Comparison of ENCODE assay signal across 8 cellular contexts in the genomic region with DNA sequence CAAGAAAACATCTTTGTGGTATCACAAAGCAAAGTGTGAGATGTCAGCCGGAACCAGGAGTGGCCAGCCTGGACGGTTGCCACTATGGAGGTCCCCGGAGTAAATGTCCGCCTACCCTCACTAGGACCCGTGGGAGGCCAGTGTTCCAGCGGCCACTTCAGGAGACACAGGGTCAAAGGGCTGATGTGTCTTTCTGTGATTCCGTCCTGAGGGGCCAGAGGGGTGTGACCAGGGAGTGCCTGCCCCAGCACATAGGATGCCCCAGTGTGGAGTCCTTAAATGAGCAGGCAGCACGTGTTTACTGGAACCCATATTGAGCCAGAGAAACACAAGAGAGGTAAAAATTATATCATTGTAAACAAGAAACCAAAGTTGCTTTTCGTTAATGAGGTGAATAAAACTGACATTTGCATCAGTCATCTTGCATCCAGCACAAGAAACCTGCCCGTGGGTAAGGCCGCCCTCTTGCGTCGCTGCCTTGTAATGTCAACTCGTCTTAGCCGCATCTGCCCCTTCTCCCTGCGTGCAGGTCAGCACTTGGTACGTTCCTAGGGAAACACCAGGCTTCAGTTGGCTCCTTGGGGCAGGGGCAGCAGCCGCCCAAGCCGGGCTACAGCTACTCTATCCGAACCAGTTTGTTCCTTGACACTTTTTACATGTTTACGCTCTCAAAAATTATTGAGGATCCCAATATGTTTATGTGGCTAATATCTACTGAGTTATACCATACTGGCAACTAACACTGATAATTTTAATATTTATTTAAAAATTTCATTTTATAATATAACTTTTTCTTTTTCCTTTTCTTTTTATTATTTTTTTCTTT. TPM values are rescaled to one million over a fixed set of nuclear protein-coding genes. Genes with fewer than 3 reads are reported as not detected.
A peak's percentile ranks its signal among the peaks of the same experiment; 100 is the strongest.
DNase-seq lines count a peak whose midpoint lies in the region; ATAC-seq and TF ChIP-seq lines count a peak whose summit lies in the region.

No MANE protein-coding gene starts in this region.

- ATAC-seq in GM19328 (IDR thresholded peaks at IDR 0.05; ENCODE audit: unreplicated experiment): peak; percentile 85
- peak; percentile 97 for ATAC-seq in HG03439 (IDR thresholded peaks at IDR 0.05; ENCODE audit: unreplicated experiment)
- peak; percentile 97 for ATAC-seq in activated CD4-positive, alpha-beta T cell treated with anti-CD3 and anti-CD28 coated beads for 36 hours

- TF ChIP-seq RAD21 in liver (IDR thresholded peaks at IDR 0.05): peak; percentile 98 to 100

- H3K4me3 ChIP-seq in choroid plexus epithelial cell (ENCODE audit: low read depth, low read length) (no peak overlapping the region), liver (ENCODE audit: low read depth in 1 of 3, low read length in 3 of 3) (no peak overlapping the region)

- H3K27me3 ChIP-seq in liver (ENCODE audit: control insufficient read depth in 4 of 4, insufficient read depth in 4 of 4, low read length in 3 of 4): no peaks in the 10 kb centered on the region

- H3K9me3 Mint-ChIP-seq in activated CD4-positive, alpha-beta T cell treated with anti-CD3 and anti-CD28 coated beads for 36 hours (ENCODE audit: low read depth): peaks cover 5% of the 10 kb centered on the region

- no peaks in the 10 kb centered on the region for H3K36me3 ChIP-seq in liver (ENCODE audit: control insufficient read depth in 4 of 4, insufficient read depth in 3 of 4, low read depth in 1 of 4, low read length in 3 of 4)

- peaks cover 15% of the 10 kb centered on the region for H3K27me3 Mint-ChIP-seq in activated CD4-positive, alpha-beta T cell treated with anti-CD3 and anti-CD28 coated beads for 36 hours

- 20% methylated on average over 21 of the region's 21 CpGs for WGBS in liver

- CTCF ChIA-PET in activated CD4-positive, alpha-beta T cell treated with anti-CD3 and anti-CD28 coated beads for 36 hours (lab: Charles Lee): interaction anchor here (0.7 to 1.4 kb wide), 4 partner anchors 75 to 1579 kb away, joined by 3 read pairs; no protein-coding TSS in a partner anchor

- H3K27ac Mint-ChIP-seq in activated CD4-positive, alpha-beta T cell treated with anti-CD3 and anti-CD28 coated beads for 36 hours: no peak overlapping the region

- peak; percentile 86 for TF ChIP-seq CTCF in choroid plexus epithelial cell (conservative IDR thresholded peaks at IDR 0.05; ENCODE audit: low read depth, low read length)
- TF ChIP-seq CTCF in liver (IDR thresholded peaks at IDR 0.05; ENCODE audit: low read depth, low read length, missing input control): peak; percentile 91

- POLR2A ChIA-PET in activated CD4-positive, alpha-beta T cell treated with anti-CD3 and anti-CD28 coated beads for 36 hours (lab: Charles Lee): interaction anchor here (0.7 kb wide), 1 partner anchor 83 kb away, joined by 4 read pairs; no protein-coding TSS in a partner anchor

- H3K4me1 ChIP-seq in liver (ENCODE audit: control insufficient read depth in 4 of 4, insufficient read depth in 4 of 4, low read length in 3 of 4): peaks cover 0 to 26% (median 17%) of the 10 kb centered on the region in 4 donors

- no peak overlapping the region for H3K27ac ChIP-seq in liver (ENCODE audit: low read depth in 1 of 2, low read length in 2 of 2)

- H3K36me3 Mint-ChIP-seq in activated CD4-positive, alpha-beta T cell treated with anti-CD3 and anti-CD28 coated beads for 36 hours (ENCODE audit: low read depth): no peaks in the 10 kb centered on the region

- intact Hi-C loops in activated CD4-positive, alpha-beta T cell treated with anti-CD3 and anti-CD28 coated beads for 36 hours (cut with DNase I, micrococcal nuclease): loop anchor here (1.0 kb wide), 4 partner anchors 46 to 142 kb away; partner anchors contain the start of gene WDR35 (in 1 of the 2)

- DNase-seq in C1 segment of cervical spinal cord (lab: John Stamatoyannopoulos, UW): peak; percentile 1 to 69 (median 38)
- DNase-seq in NCI-H510A treated with DMSO at 0.1 percent for 48 hours (lab: John Stamatoyannopoulos, UW): peak; percentile 88
- peak; percentile 88 for DNase-seq in activated CD4-positive, alpha-beta T cell treated with anti-CD3 and anti-CD28 coated beads for 36 hours
- peak; percentile 93 for DNase-seq in choroid plexus epithelial cell (ENCODE audit: low read depth)
- DNase-seq in stimulated activated CD4-positive, alpha-beta T cell treated with anti-CD3 and anti-CD28 coated beads, TNF-alpha, amount 100 ng/mL, for 1 hour (ENCODE audit: low read depth in 3 of 3, low spot score in 1 of 3): peak; percentile 34 to 73 (median 37)

- no peaks in the 10 kb centered on the region for H3K4me1 Mint-ChIP-seq in activated CD4-positive, alpha-beta T cell treated with anti-CD3 and anti-CD28 coated beads for 36 hours

- H3K9me3 ChIP-seq in liver (ENCODE audit: control insufficient read depth in 4 of 4, low read length in 3 of 4): peaks cover 0 to 4% (median under 1%) of the 10 kb centered on the region in 4 donors

- H3K9ac ChIP-seq in liver (ENCODE audit: low read depth in 1 of 2, low read length in 2 of 2): no peak overlapping the region

- no peak overlapping the region for H3K4me3 Mint-ChIP-seq in activated CD4-positive, alpha-beta T cell treated with anti-CD3 and anti-CD28 coated beads for 36 hours

TF ChIP-seq in liver, 16 proteins besides CTCF, POLR2A, EP300 and RAD21:
- TF ChIP-seq JUND (IDR thresholded peaks at IDR 0.05) (no peak), HNF4A (conservative IDR thresholded peaks at IDR 0.05) (peak in 1 of 2 donors; percentile 42), RXRA (IDR thresholded peaks at IDR 0.05) (peak in 1 of 2 donors; percentile 51), TAF1 (conservative IDR thresholded peaks at IDR 0.05) (no peak), HNF4G (IDR thresholded peaks at IDR 0.05) (no peak), FOXA1 (IDR thresholded peaks at IDR 0.05) (no peak), ZBTB33 (IDR thresholded peaks at IDR 0.05) (no peak), GABPA (IDR thresholded peaks at IDR 0.05 in 1 of 2, conservative IDR thresholded peaks at IDR 0.05 in 1 of 2) (no peak), ATF3 (IDR thresholded peaks at IDR 0.05) (no peak), SP1 (IDR thresholded peaks at IDR 0.05) (no peak), FOXA2 (IDR thresholded peaks at IDR 0.05) (no peak)

RNA-seq across cellular contexts. Expression of gene LAPTM4A, which starts 46.7 kb away (rescaled TPM):
- 10 to 100 TPM; 22.5 to 41.9 TPM for total RNA-seq in activated CD4-positive, alpha-beta T cell treated with anti-CD3 and anti-CD28 coated beads for 36 hours
- 100 to 1,000 TPM in 1 of 2 donors, 10 to 100 TPM in 1; 69.1 to 115 TPM for total RNA-seq in liver
- polyA plus RNA-seq in liver: 100 to 1,000 TPM; 129 to 183 TPM

Comparison
In these comparisons a context has a peak if more than half of its experiments do, and no peak if none do; other contexts are left out.
1. DNase-seq: peak in every context shown above with its lines; median percentile 93 in choroid plexus epithelial cell; 88 in NCI-H510A treated with DMSO at 0.1 percent for 48 hours; 88 in activated CD4-positive, alpha-beta T cell treated with anti-CD3 and anti-CD28 coated beads for 36 hours; 38 in C1 segment of cervical spinal cord; 37 in stimulated activated CD4-positive, alpha-beta T cell treated with anti-CD3 and anti-CD28 coated beads, TNF-alpha, amount 100 ng/mL, for 1 hour.